8 cellular contexts compared by ENCODE assay signal in the genomic region with DNA sequence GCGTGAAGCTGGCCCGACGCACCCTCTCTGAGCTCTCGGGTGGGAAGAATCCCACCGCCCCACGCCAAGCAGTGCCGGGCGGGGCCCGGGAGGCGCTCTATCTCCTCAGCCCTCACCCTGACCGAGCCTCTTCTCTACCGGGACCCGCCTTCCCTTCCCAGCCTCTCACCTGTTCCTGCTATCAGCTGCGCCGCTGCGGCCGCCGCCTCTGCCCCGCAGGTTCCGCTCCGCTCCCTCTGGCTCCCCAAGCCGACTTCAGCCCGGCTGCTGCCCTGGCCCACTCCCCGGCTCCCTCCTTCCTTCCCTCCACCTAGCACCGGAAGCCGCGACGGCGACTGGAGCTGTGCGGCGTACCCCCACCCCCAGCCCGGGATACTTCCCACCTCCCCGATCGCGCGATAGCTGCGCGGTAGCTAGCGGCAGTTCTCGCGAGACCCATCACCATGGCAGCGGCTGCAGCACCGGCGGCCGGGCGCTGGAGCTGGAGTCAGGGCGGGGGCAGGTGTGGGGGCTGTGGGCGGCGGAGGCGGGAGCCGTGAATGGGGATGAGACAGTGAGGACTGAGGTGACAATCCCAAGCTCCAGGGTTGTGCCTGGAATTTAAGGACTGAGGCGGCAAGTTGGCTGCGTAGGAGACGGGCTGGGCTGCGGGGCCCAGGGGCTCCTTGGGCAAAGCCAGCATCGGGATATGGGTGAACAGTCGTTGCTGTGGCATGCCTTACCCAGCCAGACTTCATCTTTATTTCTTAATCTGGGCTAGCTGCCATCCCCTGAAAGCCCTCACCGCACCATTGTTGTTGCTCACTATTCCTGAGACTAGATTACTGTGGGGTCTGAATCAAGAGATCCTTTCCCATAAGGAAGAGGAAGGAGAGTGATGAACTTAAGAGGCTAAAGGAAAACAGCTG. TPM values are rescaled to one million over a fixed set of nuclear protein-coding genes. Genes with fewer than 3 reads are reported as not detected.
DNase-seq lines count a peak whose midpoint lies in the region; ATAC-seq and TF ChIP-seq lines count a peak whose summit lies in the region.

A gene (minus strand): TSS at position 347 of the 908 bp plus-strand sequence. CDS start 16,392 bp downstream, outside the sequence.

- ATAC-seq in GM21529 (IDR thresholded peaks at IDR 0.05; ENCODE audit: unreplicated experiment) (peak; percentile 89), Panc1 (peak; percentile 96)
- ATAC-seq in activated T-cell treated with anti-CD3 and anti-CD28 coated beads, Interleukin-2, amount 50 U/mL, for 4 hours, result peak; percentile 98 to 99

- no peaks in the 10 kb centered on the region for H3K9me3 Mint-ChIP-seq in activated T-cell treated with anti-CD3 and anti-CD28 coated beads, Interleukin-2, amount 50 U/mL, for 4 hours

- in situ Hi-C loops in Panc1 (cut with HindIII; ENCODE audit: low pct_unique_long_range_greater_than_20kb, low sequenced_read_pairs), result no loop called here

- no peaks in the 10 kb centered on the region for H3K27me3 ChIP-seq in Panc1 (ENCODE audit: control insufficient read depth, insufficient read depth, low read length)
- no peaks in the 10 kb centered on the region for H3K27me3 ChIP-seq in esophagus (ENCODE audit: control insufficient read depth in 1 of 2, insufficient read depth in 2 of 2, low read length in 2 of 2)
- no peaks in the 10 kb centered on the region for H3K27me3 ChIP-seq in muscle layer of colon (ENCODE audit: control insufficient read depth in 1 of 2, insufficient read depth in 2 of 2, low read length in 2 of 2)

- H3K9ac ChIP-seq in muscle layer of colon (ENCODE audit: low read length), result peak within 1 kb of the TSS; percentile 66

- BruUV-seq in Panc1 (replicated peaks; lab: Mats Ljungman, UMichigan), result no TSS peak

- H3K4me3 ChIP-seq in Panc1 (ENCODE audit: low read depth in 2 of 2, low read length in 2 of 2), result peak within 1 kb of the TSS; percentile 96
- peak within 1 kb of the TSS; percentile 79 to 97 for H3K4me3 ChIP-seq in esophagus (ENCODE audit: low read depth in 1 of 2, low read length in 2 of 2)
- H3K4me3 ChIP-seq in muscle layer of colon (ENCODE audit: low read depth in 1 of 2, low read length in 2 of 2), result peak within 1 kb of the TSS; percentile 92 to 94

- POLR2A ChIA-PET in Panc1 (lab: Charles Lee), result interaction anchor here (0.6 to 1.1 kb wide), 3 partner anchors 11 to 38 kb away, joined by 3 to 8 read pairs (median 6); no protein-coding TSS in a partner anchor

- H3K36me3 ChIP-seq in Panc1 (ENCODE audit: control insufficient read depth, insufficient read depth, low read length) (peaks cover 6% of the 10 kb centered on the region; the same call in 1 of the 2 replicates), esophagus (ENCODE audit: control insufficient read depth in 2 of 2, insufficient read depth in 2 of 2, low read length in 1 of 2) (peaks cover 0 to 3% of the 10 kb centered on the region in 2 donors), muscle layer of colon (ENCODE audit: insufficient read depth, low read length) (no peaks in the 10 kb centered on the region)

- WGBS in esophagus, 2 donors, result 0 to 1% methylated on average over 56 to 58 of the region's 58 CpGs

- intact Hi-C loops in Panc1 (cut with micrococcal nuclease; ENCODE audit: unreplicated experiment), result no loop called here

- H3K4me1 ChIP-seq in Panc1 (ENCODE audit: control insufficient read depth, insufficient read depth, low read length) (peaks cover 18% of the 10 kb centered on the region), esophagus (ENCODE audit: control insufficient read depth in 2 of 2, insufficient read depth in 2 of 2, low read length in 1 of 2) (peaks cover 0 to 6% of the 10 kb centered on the region in 2 donors), muscle layer of colon (ENCODE audit: insufficient read depth, low read length) (peaks cover 18% of the 10 kb centered on the region)

- no peaks in the 10 kb centered on the region for H3K27me3 Mint-ChIP-seq in activated T-cell treated with anti-CD3 and anti-CD28 coated beads, Interleukin-2, amount 50 U/mL, for 4 hours (ENCODE audit: low read depth)

- no peaks in the 10 kb centered on the region for H3K9me3 ChIP-seq in Panc1 (ENCODE audit: control insufficient read depth, insufficient read depth, low read depth, low read length)
- H3K9me3 ChIP-seq in esophagus (ENCODE audit: control insufficient read depth in 2 of 2, insufficient read depth in 1 of 2, low read depth in 1 of 2, low read length in 1 of 2), result no peaks in the 10 kb centered on the region
- no peaks in the 10 kb centered on the region for H3K9me3 ChIP-seq in muscle layer of colon (ENCODE audit: low read length)

- H3K27ac ChIP-seq in Panc1 (ENCODE audit: low read length), result peak within 1 kb of the TSS; percentile 92
- peak within 1 kb of the TSS; percentile 63 to 87 for H3K27ac ChIP-seq in esophagus (ENCODE audit: low read depth in 2 of 2, low read length in 1 of 2)
- peak within 1 kb of the TSS; percentile 88 for H3K27ac ChIP-seq in muscle layer of colon (ENCODE audit: low read depth, low read length)

- H3K4me3 Mint-ChIP-seq in activated T-cell treated with anti-CD3 and anti-CD28 coated beads, Interleukin-2, amount 50 U/mL, for 4 hours, result peak within 1 kb of the TSS; percentile 96

- CTCF ChIA-PET in Panc1 (lab: Charles Lee), result interaction anchor here (0.6 to 1.0 kb wide), 3 partner anchors 20 to 112 kb away, joined by 3 to 7 read pairs (median 3); a partner anchor contains a TSS

- DNase-seq in DMS 273 (lab: John Stamatoyannopoulos, UW; ENCODE audit: unreplicated experiment), result peak; percentile 97
- DNase-seq in KG1 (lab: John Stamatoyannopoulos, UW), result peak; percentile 88
- peak; percentile 72 for DNase-seq in Panc1 (ENCODE audit: low read depth, low spot score)
- DNase-seq in activated T-cell treated with anti-CD3 and anti-CD28 coated beads, Interleukin-2, amount 50 U/mL, for 4 hours, result peak; percentile 92
- peak; percentile 77 to 86 for DNase-seq in stimulated activated CD8-positive, alpha-beta memory T cell treated with anti-CD3 and anti-CD28 coated beads, Interleukin-7, amount 100 ng/mL, for 1 hour (ENCODE audit: low read depth in 2 of 2)

- peaks cover 41% of the 10 kb centered on the region for H3K4me1 Mint-ChIP-seq in activated T-cell treated with anti-CD3 and anti-CD28 coated beads, Interleukin-2, amount 50 U/mL, for 4 hours (ENCODE audit: low read depth)

- peaks cover 6% of the 10 kb centered on the region for H3K36me3 Mint-ChIP-seq in activated T-cell treated with anti-CD3 and anti-CD28 coated beads, Interleukin-2, amount 50 U/mL, for 4 hours (ENCODE audit: insufficient read depth)

- no peak for TF ChIP-seq CTCF in Panc1 (IDR thresholded peaks at IDR 0.05)

RNA-seq across cellular contexts. Expression of the gene that starts here (rescaled TPM):
- total RNA-seq in Panc1 (2021; ENCODE audit: unreplicated experiment), result 224 TPM
- 210 TPM for polyA plus RNA-seq in Panc1 (2012; ENCODE audit: insufficient read length)
- 100 to 1,000 TPM in 2 of 3 donors, 10 to 100 TPM in 1; 98.6 to 110 (median 109) TPM for total RNA-seq in activated T-cell treated with anti-CD3 and anti-CD28 coated beads, Interleukin-2, amount 50 U/mL, for 4 hours
- 10 to 100 TPM; 58.5 to 71.5 TPM for polyA plus RNA-seq in esophagus

Comparison
In these comparisons a context has a peak if more than half of its experiments do, and no peak if none do; other contexts are left out.
1. Peak in every context shown above with its lines: DNase-seq, ATAC-seq, H3K4me3 ChIP-seq and H3K27ac ChIP-seq.